In genomic region chr20:59035381-59035780, GRCh38 we compare ENCODE assay signal across 1 cellular context.
TF ChIP-seq lines count a peak whose summit lies in the region.

No MANE protein-coding gene starts in this region.

TF ChIP-seq in K562, 482 proteins besides CTCF, POLR2A, EP300 and RAD21:
- no peak for TF ChIP-seq ZNF347 (CRISPR knock-in tag; IDR thresholded peaks at IDR 0.05; ENCODE audit: low read depth)
- no peak for TF ChIP-seq MEF2D (tag; conservative IDR thresholded peaks at IDR 0.05; ENCODE audit: low read depth)
- peak; percentile 33 for TF ChIP-seq RBM25 (IDR thresholded peaks at IDR 0.05; ENCODE audit: low read depth, low read length, severe bottlenecking)
- no peak for TF ChIP-seq ZBTB26 (CRISPR knock-in tag; IDR thresholded peaks at IDR 0.05)
